1 cellular context compared by ENCODE assay signal in the genomic region with DNA sequence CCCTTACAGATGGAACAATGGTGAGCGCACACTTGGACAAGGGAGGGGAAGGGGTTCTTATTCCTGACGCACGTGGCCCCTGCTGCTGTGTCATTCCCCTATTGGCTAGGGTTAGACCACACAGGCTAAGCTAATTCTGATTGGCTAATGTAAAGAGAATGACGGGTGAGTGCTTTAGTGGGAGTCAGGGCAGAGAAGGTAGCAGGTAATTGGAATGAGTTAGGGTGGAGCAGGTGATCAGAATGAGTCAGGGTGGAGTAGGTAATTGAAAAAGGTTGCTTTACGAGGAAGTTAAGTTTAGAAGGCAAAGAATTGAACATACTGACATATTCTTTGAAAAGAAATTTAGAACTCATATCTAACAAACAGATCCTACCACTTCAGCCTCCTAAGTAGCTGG.
TF ChIP-seq lines count a peak whose summit lies in the region.

No MANE protein-coding gene starts in this region.

TF ChIP-seq in K562, 482 proteins besides CTCF, POLR2A, EP300 and RAD21 (continued from another document):
- TF ChIP-seq, protein P1, sequence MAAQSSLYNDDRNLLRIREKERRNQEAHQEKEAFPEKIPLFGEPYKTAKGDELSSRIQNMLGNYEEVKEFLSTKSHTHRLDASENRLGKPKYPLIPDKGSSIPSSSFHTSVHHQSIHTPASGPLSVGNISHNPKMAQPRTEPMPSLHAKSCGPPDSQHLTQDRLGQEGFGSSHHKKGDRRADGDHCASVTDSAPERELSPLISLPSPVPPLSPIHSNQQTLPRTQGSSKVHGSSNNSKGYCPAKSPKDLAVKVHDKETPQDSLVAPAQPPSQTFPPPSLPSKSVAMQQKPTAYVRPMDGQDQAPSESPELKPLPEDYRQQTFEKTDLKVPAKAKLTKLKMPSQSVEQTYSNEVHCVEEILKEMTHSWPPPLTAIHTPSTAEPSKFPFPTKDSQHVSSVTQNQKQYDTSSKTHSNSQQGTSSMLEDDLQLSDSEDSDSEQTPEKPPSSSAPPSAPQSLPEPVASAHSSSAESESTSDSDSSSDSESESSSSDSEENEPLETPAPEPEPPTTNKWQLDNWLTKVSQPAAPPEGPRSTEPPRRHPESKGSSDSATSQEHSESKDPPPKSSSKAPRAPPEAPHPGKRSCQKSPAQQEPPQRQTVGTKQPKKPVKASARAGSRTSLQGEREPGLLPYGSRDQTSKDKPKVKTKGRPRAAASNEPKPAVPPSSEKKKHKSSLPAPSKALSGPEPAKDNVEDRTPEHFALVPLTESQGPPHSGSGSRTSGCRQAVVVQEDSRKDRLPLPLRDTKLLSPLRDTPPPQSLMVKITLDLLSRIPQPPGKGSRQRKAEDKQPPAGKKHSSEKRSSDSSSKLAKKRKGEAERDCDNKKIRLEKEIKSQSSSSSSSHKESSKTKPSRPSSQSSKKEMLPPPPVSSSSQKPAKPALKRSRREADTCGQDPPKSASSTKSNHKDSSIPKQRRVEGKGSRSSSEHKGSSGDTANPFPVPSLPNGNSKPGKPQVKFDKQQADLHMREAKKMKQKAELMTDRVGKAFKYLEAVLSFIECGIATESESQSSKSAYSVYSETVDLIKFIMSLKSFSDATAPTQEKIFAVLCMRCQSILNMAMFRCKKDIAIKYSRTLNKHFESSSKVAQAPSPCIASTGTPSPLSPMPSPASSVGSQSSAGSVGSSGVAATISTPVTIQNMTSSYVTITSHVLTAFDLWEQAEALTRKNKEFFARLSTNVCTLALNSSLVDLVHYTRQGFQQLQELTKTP (IDR thresholded peaks at IDR 0.05; ENCODE audit: low read depth in 1 of 2, partially characterized antibody in 2 of 2): peak in 1 of 2 experiments; percentile 54
TF ChIP-seq in K562: peak in this region for 2; not testable (repeated sequence) for 480.
